1 cellular context compared by ENCODE assay signal in the genomic region with DNA sequence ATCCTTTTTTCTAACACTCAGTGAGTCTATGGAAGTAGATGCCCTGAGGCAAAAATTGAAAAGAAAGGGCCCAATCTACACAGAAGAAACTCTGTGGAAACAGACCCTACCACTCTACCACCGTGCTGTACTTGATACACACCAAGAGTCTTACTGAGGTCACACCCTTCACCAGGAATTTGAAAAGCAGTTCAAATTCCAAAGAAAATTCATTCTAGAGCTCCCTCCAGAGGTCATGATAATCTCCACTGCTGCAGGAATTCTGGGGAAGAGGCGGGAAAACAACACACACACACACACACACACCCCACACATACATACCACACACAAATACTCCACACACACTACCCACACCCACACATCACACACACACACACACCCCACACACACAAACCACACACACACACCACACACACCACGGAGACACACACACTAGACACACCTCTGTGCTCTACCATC.
TF ChIP-seq lines count a peak whose summit lies in the region.

No MANE protein-coding gene starts in this region.

TF ChIP-seq in HEK293, 187 proteins besides CTCF, POLR2A, EP300 and RAD21 (continued from another document):
- TF ChIP-seq, protein P1, sequence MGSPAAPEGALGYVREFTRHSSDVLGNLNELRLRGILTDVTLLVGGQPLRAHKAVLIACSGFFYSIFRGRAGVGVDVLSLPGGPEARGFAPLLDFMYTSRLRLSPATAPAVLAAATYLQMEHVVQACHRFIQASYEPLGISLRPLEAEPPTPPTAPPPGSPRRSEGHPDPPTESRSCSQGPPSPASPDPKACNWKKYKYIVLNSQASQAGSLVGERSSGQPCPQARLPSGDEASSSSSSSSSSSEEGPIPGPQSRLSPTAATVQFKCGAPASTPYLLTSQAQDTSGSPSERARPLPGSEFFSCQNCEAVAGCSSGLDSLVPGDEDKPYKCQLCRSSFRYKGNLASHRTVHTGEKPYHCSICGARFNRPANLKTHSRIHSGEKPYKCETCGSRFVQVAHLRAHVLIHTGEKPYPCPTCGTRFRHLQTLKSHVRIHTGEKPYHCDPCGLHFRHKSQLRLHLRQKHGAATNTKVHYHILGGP (tag by site-specific recombination; IDR thresholded peaks at IDR 0.05), result peak; percentile 34; the same call in 1 of the 2 replicates
- 0 out of 2 replicates have a peak, but pooled peaks have one; percentile 16 for TF ChIP-seq ZBTB17 (tag by site-specific recombination; IDR thresholded peaks at IDR 0.05)
- peak; percentile 37; the same call in 1 of the 2 replicates for TF ChIP-seq ZNF76 (tag by site-specific recombination; IDR thresholded peaks at IDR 0.05; ENCODE audit: borderline replicate concordance, low read depth)
- TF ChIP-seq ZNF548 (tag by site-specific recombination; IDR thresholded peaks at IDR 0.05), result no peak
- TF ChIP-seq EGR2 (tag by site-specific recombination; IDR thresholded peaks at IDR 0.05; ENCODE audit: low read depth), result peak; percentile 95
- TF ChIP-seq, protein P2, sequence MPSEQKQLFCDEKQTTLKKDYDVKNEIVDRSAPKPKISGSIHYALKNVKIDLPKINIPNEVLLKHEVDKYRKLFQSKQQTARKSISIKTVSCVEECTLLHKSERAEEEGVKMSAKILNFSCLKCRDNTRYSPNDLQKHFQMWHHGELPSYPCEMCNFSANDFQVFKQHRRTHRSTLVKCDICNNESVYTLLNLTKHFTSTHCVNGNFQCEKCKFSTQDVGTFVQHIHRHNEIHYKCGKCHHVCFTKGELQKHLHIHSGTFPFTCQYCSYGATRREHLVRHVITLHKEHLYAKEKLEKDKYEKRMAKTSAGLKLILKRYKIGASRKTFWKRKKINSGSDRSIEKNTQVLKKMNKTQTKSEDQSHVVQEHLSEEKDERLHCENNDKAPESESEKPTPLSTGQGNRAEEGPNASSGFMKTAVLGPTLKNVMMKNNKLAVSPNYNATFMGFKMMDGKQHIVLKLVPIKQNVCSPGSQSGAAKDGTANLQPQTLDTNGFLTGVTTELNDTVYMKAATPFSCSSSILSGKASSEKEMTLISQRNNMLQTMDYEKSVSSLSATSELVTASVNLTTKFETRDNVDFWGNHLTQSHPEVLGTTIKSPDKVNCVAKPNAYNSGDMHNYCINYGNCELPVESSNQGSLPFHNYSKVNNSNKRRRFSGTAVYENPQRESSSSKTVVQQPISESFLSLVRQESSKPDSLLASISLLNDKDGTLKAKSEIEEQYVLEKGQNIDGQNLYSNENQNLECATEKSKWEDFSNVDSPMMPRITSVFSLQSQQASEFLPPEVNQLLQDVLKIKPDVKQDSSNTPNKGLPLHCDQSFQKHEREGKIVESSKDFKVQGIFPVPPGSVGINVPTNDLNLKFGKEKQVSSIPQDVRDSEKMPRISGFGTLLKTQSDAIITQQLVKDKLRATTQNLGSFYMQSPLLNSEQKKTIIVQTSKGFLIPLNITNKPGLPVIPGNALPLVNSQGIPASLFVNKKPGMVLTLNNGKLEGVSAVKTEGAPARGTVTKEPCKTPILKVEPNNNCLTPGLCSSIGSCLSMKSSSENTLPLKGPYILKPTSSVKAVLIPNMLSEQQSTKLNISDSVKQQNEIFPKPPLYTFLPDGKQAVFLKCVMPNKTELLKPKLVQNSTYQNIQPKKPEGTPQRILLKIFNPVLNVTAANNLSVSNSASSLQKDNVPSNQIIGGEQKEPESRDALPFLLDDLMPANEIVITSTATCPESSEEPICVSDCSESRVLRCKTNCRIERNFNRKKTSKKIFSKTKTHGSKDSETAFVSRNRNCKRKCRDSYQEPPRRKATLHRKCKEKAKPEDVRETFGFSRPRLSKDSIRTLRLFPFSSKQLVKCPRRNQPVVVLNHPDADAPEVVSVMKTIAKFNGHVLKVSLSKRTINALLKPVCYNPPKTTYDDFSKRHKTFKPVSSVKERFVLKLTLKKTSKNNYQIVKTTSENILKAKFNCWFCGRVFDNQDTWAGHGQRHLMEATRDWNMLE (tag by site-specific recombination; conservative IDR thresholded peaks at IDR 0.05; ENCODE audit: low read depth), result no peak
- 0 out of 2 replicates have a peak, but pooled peaks have one; percentile 16 for TF ChIP-seq ZNF211 (tag by site-specific recombination; IDR thresholded peaks at IDR 0.05; ENCODE audit: low read depth)
- peak; percentile 35; the same call in 1 of the 2 replicates for TF ChIP-seq KLF7 (tag by site-specific recombination; IDR thresholded peaks at IDR 0.05; ENCODE audit: borderline replicate concordance)
- 0 out of 2 replicates have a peak, but pooled peaks have one; percentile 25 for TF ChIP-seq ZNF112 (tag by site-specific recombination; IDR thresholded peaks at IDR 0.05)
- no peak for TF ChIP-seq ZNF600 (tag by site-specific recombination; IDR thresholded peaks at IDR 0.05)
TF ChIP-seq in HEK293: peak in this region for 19.
